11 cellular contexts compared by ENCODE assay signal in genomic region chr2:207484444-207485391, GRCh38. TPM values are rescaled to one million over a fixed set of nuclear protein-coding genes. Genes with fewer than 3 reads are reported as not detected.
DNase-seq lines count a peak whose midpoint lies in the region; ATAC-seq, FAIRE-seq and TF ChIP-seq lines count a peak whose summit lies in the region.
"Had no signal": no experiment of that assay in that cellular context is flagged by ENCODE, and none has a peak within 500 bp of the region (broad histone marks: within the 10 kb centered on the region; RNA-seq: fewer than 3 reads in every experiment).

No MANE protein-coding gene starts in this region.

- H3K27ac Mint-ChIP-seq in stimulated activated effector memory CD8-positive, alpha-beta T cell treated with anti-CD3 and anti-CD28 coated beads, Interleukin-12 subunit alpha, Interleukin-12 subunit beta, amount 100 ng/mL, for 72 hours = peak overlapping the region; percentile 14
- H3K27ac Mint-ChIP-seq in activated CD4-positive, alpha-beta T cell treated with anti-CD3 and anti-CD28 coated beads, Interleukin-2, amount 10 ng/mL, durations not matched to agents 24 days and 14 days = no peak overlapping the region

- H3K9me3 Mint-ChIP-seq in stimulated activated effector memory CD8-positive, alpha-beta T cell treated with anti-CD3 and anti-CD28 coated beads, Interleukin-12 subunit alpha, Interleukin-12 subunit beta, amount 100 ng/mL, for 72 hours = no peaks in the 10 kb centered on the region
- peaks cover 4% of the 10 kb centered on the region for H3K9me3 Mint-ChIP-seq in activated CD4-positive, alpha-beta T cell treated with anti-CD3 and anti-CD28 coated beads, Interleukin-2, amount 10 ng/mL, durations not matched to agents 24 days and 14 days

- no peaks in the 10 kb centered on the region for H3K36me3 Mint-ChIP-seq in stimulated activated effector memory CD8-positive, alpha-beta T cell treated with anti-CD3 and anti-CD28 coated beads, Interleukin-12 subunit alpha, Interleukin-12 subunit beta, amount 100 ng/mL, for 72 hours
- H3K36me3 Mint-ChIP-seq in activated CD4-positive, alpha-beta T cell treated with anti-CD3 and anti-CD28 coated beads, Interleukin-2, amount 10 ng/mL, durations not matched to agents 24 days and 14 days (ENCODE audit: low read depth) = no peaks in the 10 kb centered on the region

- no peak for FAIRE-seq in kidney (lab: Jason Lieb, UNC)

- no peaks in the 10 kb centered on the region for H3K27me3 Mint-ChIP-seq in activated CD4-positive, alpha-beta T cell treated with anti-CD3 and anti-CD28 coated beads, Interleukin-2, amount 10 ng/mL, durations not matched to agents 24 days and 14 days

- no peak overlapping the region for H3K4me3 ChIP-seq in kidney (ENCODE audit: low read length in 2 of 2)

- intact Hi-C loops in activated CD4-positive, alpha-beta T cell treated with anti-CD3 and anti-CD28 coated beads, Interleukin-2, amount 10 ng/mL, durations not matched to agents 24 days and 14 days (cut with micrococcal nuclease) = no loop called here
- intact Hi-C loops in kidney (cut with DNase I) = no loop called here

- CTCF ChIA-PET in RWPE1 (lab: Yijun Ruan, JAX) = interaction anchor here (0.5 to 0.6 kb wide), 3 partner anchors 11 to 474 kb away, joined by 3 to 5 read pairs (median 5); no protein-coding TSS in a partner anchor

- no peaks in the 10 kb centered on the region for H3K4me1 ChIP-seq in kidney (ENCODE audit: control insufficient read depth in 1 of 2, insufficient read depth in 1 of 2, low read depth in 1 of 2, low read length in 2 of 2)

- no peaks in the 10 kb centered on the region for H3K9me3 ChIP-seq in kidney (ENCODE audit: control insufficient read depth in 1 of 2, low read length in 2 of 2)

- DNase-seq in RPMI8226 (peak; percentile 50), kidney (no peak), RWPE1 (ENCODE audit: low spot score) (no peak)
- DNase-seq in stimulated activated effector memory CD8-positive, alpha-beta T cell treated with anti-CD3 and anti-CD28 coated beads, Interleukin-12 subunit alpha, Interleukin-12 subunit beta, amount 100 ng/mL, for 72 hours (ENCODE audit: low spot score in 2 of 2) = peak in 1 of 2 donors; percentile 10
- no peak for DNase-seq in activated CD4-positive, alpha-beta T cell treated with anti-CD3 and anti-CD28 coated beads, Interleukin-2, amount 10 ng/mL, durations not matched to agents 24 days and 14 days
- DNase-seq: activated CD4-positive, alpha-beta T cell treated with anti-CD3 and anti-CD28 coated beads, Interleukin-2, amount 50 U/mL, for 4 hours; DMS53; erythroblast; SIG-M5 had no signal

- ATAC-seq in GM19043 (IDR thresholded peaks at IDR 0.05; ENCODE audit: low read depth, unreplicated experiment) (peak; percentile 74), HG02678 (IDR thresholded peaks at IDR 0.05; ENCODE audit: unreplicated experiment) (peak; percentile 70)
- no peak for ATAC-seq in stimulated activated effector memory CD8-positive, alpha-beta T cell treated with anti-CD3 and anti-CD28 coated beads, Interleukin-12 subunit alpha, Interleukin-12 subunit beta, amount 100 ng/mL, for 72 hours

- no peak overlapping the region for H3K9ac ChIP-seq in kidney (ENCODE audit: low read length in 2 of 2)

- no peak for TF ChIP-seq CTCF in kidney (IDR thresholded peaks at IDR 0.05; ENCODE audit: borderline replicate concordance, extremely low read depth, insufficient read depth)
- no peak for TF ChIP-seq CTCF in RWPE1 (conservative IDR thresholded peaks at IDR 0.05; ENCODE audit: low read depth)

- no peaks in the 10 kb centered on the region for H3K36me3 ChIP-seq in kidney (ENCODE audit: control insufficient read depth in 1 of 2, insufficient read depth in 2 of 2, low read length in 2 of 2)

- POLR2A ChIA-PET in RWPE1 (lab: Yijun Ruan, JAX; ENCODE audit: low non-redundant PET) = no interaction called here

- no peaks in the 10 kb centered on the region for H3K4me1 Mint-ChIP-seq in stimulated activated effector memory CD8-positive, alpha-beta T cell treated with anti-CD3 and anti-CD28 coated beads, Interleukin-12 subunit alpha, Interleukin-12 subunit beta, amount 100 ng/mL, for 72 hours
- peaks cover 7% of the 10 kb centered on the region for H3K4me1 Mint-ChIP-seq in activated CD4-positive, alpha-beta T cell treated with anti-CD3 and anti-CD28 coated beads, Interleukin-2, amount 10 ng/mL, durations not matched to agents 24 days and 14 days

- H3K27ac ChIP-seq in kidney (ENCODE audit: low read depth in 2 of 2, low read length in 2 of 2) (no peak overlapping the region), RWPE1 (no peak overlapping the region)

- H3K4me3 Mint-ChIP-seq in stimulated activated effector memory CD8-positive, alpha-beta T cell treated with anti-CD3 and anti-CD28 coated beads, Interleukin-12 subunit alpha, Interleukin-12 subunit beta, amount 100 ng/mL, for 72 hours = no peak overlapping the region
- no peak overlapping the region for H3K4me3 Mint-ChIP-seq in activated CD4-positive, alpha-beta T cell treated with anti-CD3 and anti-CD28 coated beads, Interleukin-2, amount 10 ng/mL, durations not matched to agents 24 days and 14 days

RNA-seq across cellular contexts. Expression of gene CREB1, which starts 45.0 kb away (rescaled TPM):
- 106 and 107 TPM in 2 replicates for total RNA-seq in activated CD4-positive, alpha-beta T cell treated with anti-CD3 and anti-CD28 coated beads, Interleukin-2, amount 10 ng/mL, durations not matched to agents 24 days and 14 days
- 63.8 TPM for total RNA-seq in kidney
- 8.9 TPM for polyA plus RNA-seq in kidney (ENCODE audit: insufficient read depth, low read depth, low replicate concordance)
